In genomic region chr4:5734841-5735240, GRCh38 we compare ENCODE assay signal across 21 cellular contexts. TPM values are rescaled to one million over a fixed set of nuclear protein-coding genes. Genes with fewer than 3 reads are reported as not detected.
A peak's percentile ranks its signal among the peaks of the same experiment; 100 is the strongest.
DNase-seq lines count a peak whose midpoint lies in the region; ATAC-seq and TF ChIP-seq lines count a peak whose summit lies in the region.
"Had no signal": no experiment of that assay in that cellular context is flagged by ENCODE, and none has a peak within 500 bp of the region (broad histone marks: within the 10 kb centered on the region; RNA-seq: fewer than 3 reads in every experiment).

No MANE protein-coding gene starts in this region.

- TF ChIP-seq CTCF in right atrium auricular region (IDR thresholded peaks at IDR 0.05), result no peak

- H3K4me1 ChIP-seq in right atrium auricular region, result no peaks in the 10 kb centered on the region
- H3K4me1 ChIP-seq: BLaER1 had no signal

- H3K27ac ChIP-seq in right atrium auricular region, result no peak overlapping the region
- H3K27ac ChIP-seq: BLaER1 had no signal

- no peaks in the 10 kb centered on the region for H3K9me3 ChIP-seq in right atrium auricular region
- H3K9me3 ChIP-seq: BLaER1 had no signal

- H3K36me3 ChIP-seq in right atrium auricular region, result peaks cover 48% of the 10 kb centered on the region

- ATAC-seq in Right ventricle myocardium inferior, result peak; percentile 81
- peak; percentile 30 to 70 for ATAC-seq in left cardiac atrium
- ATAC-seq in HG03432 (IDR thresholded peaks at IDR 0.05; ENCODE audit: unreplicated experiment), result no peak
- no peak for ATAC-seq in GM18505 (IDR thresholded peaks at IDR 0.05; ENCODE audit: unreplicated experiment)
- ATAC-seq: CD8-positive, alpha-beta T cell; Panc1 had no signal

- H3K27me3 ChIP-seq in right atrium auricular region, result no peaks in the 10 kb centered on the region
- H3K27me3 ChIP-seq: BLaER1 had no signal

- no peak for TF ChIP-seq POLR2A in GM18505 (IDR thresholded peaks at IDR 0.05; ENCODE audit: borderline replicate concordance, extremely low read depth, insufficient read depth, insufficient read length)

- DNase-seq in Right ventricle myocardium inferior (ENCODE audit: missing footprints), result peak; percentile 76
- no peak for DNase-seq in right atrium auricular region (ENCODE audit: low spot score)
- no peak for DNase-seq in left cardiac atrium
- peak; percentile 59 for DNase-seq in myocyte (ENCODE audit: low read depth)
- DNase-seq in HT-29 (ENCODE audit: low spot score), result no peak
- DNase-seq in NCI-H187 treated with DMSO at 0.1 percent for 48 hours (lab: John Stamatoyannopoulos, UW), result no peak
- DNase-seq: 8988T; CD8-positive, alpha-beta T cell; GDM1; GOT3; KBM-7; NCI-H1417 treated with DMSO at 0.1 percent for 48 hours; NCI-H2029; NCI-H2171 treated with DMSO at 0.1 percent for 48 hours; NCI-H748 treated with DMSO at 0.1 percent for 48 hours; SHP77 had no signal

- intact Hi-C loops in Right ventricle myocardium inferior (cut with DNase I) (no loop called here), left cardiac atrium (cut with DNase I) (no loop called here)

- no peak overlapping the region for H3K4me3 ChIP-seq in right atrium auricular region
- H3K4me3 ChIP-seq: BLaER1 had no signal

RNA-seq across cellular contexts. Expression of gene EVC, which starts 23.8 kb away (rescaled TPM):
- 6.7 TPM for total RNA-seq in Right ventricle myocardium inferior
- 10 to 100 TPM in 1 of 2 donors, 1 to 10 TPM in 1; 8.6 to 14.1 TPM for total RNA-seq in right atrium auricular region
- total RNA-seq in left cardiac atrium, result 10 to 100 TPM; 10.0 to 11.3 TPM
- total RNA-seq in myocyte, result 74.5 and 82.9 TPM in 2 replicates
- 40.7 TPM for polyA plus RNA-seq in myocyte (2012)
- total RNA-seq in HT-29 (2014; rRNA removed; shearing (Covaris generic)), result not detected in 2 replicates

RNA-seq across cellular contexts. Expression of gene EVC2, which starts 26.5 kb away (rescaled TPM):
- total RNA-seq in Right ventricle myocardium inferior (1.2 TPM), right atrium auricular region (1 to 10 TPM; 2.6 to 7.0 TPM), left cardiac atrium (1 to 10 TPM; 2.8 to 2.9 TPM), myocyte (10.8 and 11.6 TPM in 2 replicates)
- polyA plus RNA-seq in myocyte (2012), result 7.0 TPM
- not detected in 2 replicates for total RNA-seq in HT-29 (2014; rRNA removed; shearing (Covaris generic))
- total RNA-seq: NCI-H460 had no signal

Comparison
In these comparisons a context has a peak if more than half of its experiments do, and no peak if none do; other contexts are left out.
1. DNase-seq: peak in Right ventricle myocardium inferior (single experiment) and myocyte (single experiment); none in right atrium auricular region (single experiment), left cardiac atrium (single experiment), HT-29 (single experiment) and NCI-H187 treated with DMSO at 0.1 percent for 48 hours (single experiment).
2. ATAC-seq: peak in Right ventricle myocardium inferior (single experiment) and left cardiac atrium (2 of 2); none in HG03432 (single experiment) and GM18505 (single experiment).